ENCODE assay signal across 17 cellular contexts in genomic region chr3:58028902-58029301, GRCh38.
"Had no signal": no experiment of that assay in that cellular context is flagged by ENCODE, and none has a peak within 500 bp of the region (broad histone marks: within the 10 kb centered on the region; RNA-seq: fewer than 3 reads in every experiment).

No MANE protein-coding gene starts in this region.

- H3K9ac ChIP-seq: neural progenitor cell had no signal

- H3K36me3 ChIP-seq: heart right ventricle, neural progenitor cell, ovary, tibial artery, vagina, WERI-Rb-1 had no signal

- H3K9me3 ChIP-seq: heart right ventricle, ovary, tibial artery, vagina had no signal

- H2AFZ ChIP-seq: neural progenitor cell had no signal

- H3K27ac Mint-ChIP-seq: activated CD4-positive, alpha-beta memory T cell treated with anti-CD3 and anti-CD28 coated beads for 36 hours; activated CD4-positive, alpha-beta T cell treated with anti-CD3 and anti-CD28 coated beads for 36 hours; activated CD8-positive, alpha-beta memory T cell treated with anti-CD3 and anti-CD28 coated beads, Interleukin-2, amount 10 ng/mL, durations not matched to agents 7 days and 5 days; activated naive CD8-positive, alpha-beta T cell; neural progenitor cell had no signal

- DNase-seq: activated CD4-positive, alpha-beta memory T cell treated with anti-CD3 and anti-CD28 coated beads for 36 hours; activated CD4-positive, alpha-beta T cell treated with anti-CD3 and anti-CD28 coated beads for 36 hours; activated CD8-positive, alpha-beta memory T cell treated with anti-CD3 and anti-CD28 coated beads, Interleukin-2, amount 10 ng/mL, durations not matched to agents 7 days and 5 days; activated effector memory CD4-positive, alpha-beta T cell treated with anti-CD3 and anti-CD28 coated beads, Interleukin-2, amount 50 U/mL, for 16 hours; activated T-cell treated with anti-CD3 and anti-CD28 coated beads, Interleukin-2, amount 50 U/mL, for 1 hour; brain microvascular endothelial cell; effector memory CD4-positive, alpha-beta T cell; heart right ventricle; midbrain; ovary; stimulated activated CD4-positive, alpha-beta T cell treated with anti-CD3 and anti-CD28 coated beads, Interleukin-12 subunit alpha, Interleukin-12 subunit beta, amount 100 ng/mL, for 4 hours; stimulated activated CD4-positive, alpha-beta T cell treated with anti-CD3 and anti-CD28 coated beads, Interleukin-2, amount 100 ng/mL, for 24 hours; tibial artery; WERI-Rb-1 had no signal

- H3K4me3 ChIP-seq: heart right ventricle, neural progenitor cell, ovary, tibial artery, vagina had no signal

- H3K4me2 ChIP-seq: neural progenitor cell had no signal

- H3K27me3 Mint-ChIP-seq: activated CD4-positive, alpha-beta memory T cell treated with anti-CD3 and anti-CD28 coated beads for 36 hours; activated CD4-positive, alpha-beta T cell treated with anti-CD3 and anti-CD28 coated beads for 36 hours; activated naive CD8-positive, alpha-beta T cell had no signal

- H3K36me3 Mint-ChIP-seq: activated CD4-positive, alpha-beta memory T cell treated with anti-CD3 and anti-CD28 coated beads for 36 hours; activated CD8-positive, alpha-beta memory T cell treated with anti-CD3 and anti-CD28 coated beads, Interleukin-2, amount 10 ng/mL, durations not matched to agents 7 days and 5 days; activated naive CD8-positive, alpha-beta T cell; neural progenitor cell had no signal

- ATAC-seq: activated CD4-positive, alpha-beta T cell treated with anti-CD3 and anti-CD28 coated beads for 36 hours; activated CD8-positive, alpha-beta memory T cell treated with anti-CD3 and anti-CD28 coated beads, Interleukin-2, amount 10 ng/mL, durations not matched to agents 7 days and 5 days; heart right ventricle had no signal

- H3K9me3 Mint-ChIP-seq: activated CD4-positive, alpha-beta memory T cell treated with anti-CD3 and anti-CD28 coated beads for 36 hours; neural progenitor cell had no signal

- H3K4me3 Mint-ChIP-seq: activated CD4-positive, alpha-beta memory T cell treated with anti-CD3 and anti-CD28 coated beads for 36 hours; activated CD4-positive, alpha-beta T cell treated with anti-CD3 and anti-CD28 coated beads for 36 hours; activated CD8-positive, alpha-beta memory T cell treated with anti-CD3 and anti-CD28 coated beads, Interleukin-2, amount 10 ng/mL, durations not matched to agents 7 days and 5 days; activated naive CD8-positive, alpha-beta T cell; neural progenitor cell had no signal

- H3K27me3 ChIP-seq: brain microvascular endothelial cell, heart right ventricle, neural progenitor cell, ovary, tibial artery, vagina had no signal

- H3K27ac ChIP-seq: brain microvascular endothelial cell, heart right ventricle, neural progenitor cell, ovary, vagina, WERI-Rb-1 had no signal
